15 cellular contexts compared by ENCODE assay signal in genomic region chr1:97163591-97164275, GRCh38.
DNase-seq lines count a peak whose midpoint lies in the region; ATAC-seq lines count a peak whose summit lies in the region.
"Had no signal": no experiment of that assay in that cellular context is flagged by ENCODE, and none has a peak within 500 bp of the region (broad histone marks: within the 10 kb centered on the region; RNA-seq: fewer than 3 reads in every experiment).

No MANE protein-coding gene starts in this region.

- H3K36me3 ChIP-seq in Karpas-422 (ENCODE audit: insufficient read depth, low read length) = no peaks in the 10 kb centered on the region

- H3K79me2 ChIP-seq in Karpas-422 (ENCODE audit: low read length) = no peaks in the 10 kb centered on the region

- no peaks in the 10 kb centered on the region for H4K20me1 ChIP-seq in Karpas-422 (ENCODE audit: insufficient read depth, low read depth, low read length)

- H3K27ac ChIP-seq in Karpas-422 (ENCODE audit: low read length) = peak overlapping the region; percentile 75
- H3K27ac ChIP-seq: psoas muscle had no signal

- H3K4me3 ChIP-seq in Karpas-422 (ENCODE audit: low read length) = 0 out of 2 replicates have a peak overlapping the region, but pooled peaks have one; percentile 1
- H3K4me3 ChIP-seq: psoas muscle had no signal

- H3K4me2 ChIP-seq in Karpas-422 (ENCODE audit: low read depth, low read length, poor library complexity, severe bottlenecking) = peak overlapping the region; percentile 22

- H3K4me1 ChIP-seq in Karpas-422 (ENCODE audit: low read length) = peaks cover 36% of the 10 kb centered on the region
- H3K4me1 ChIP-seq: psoas muscle had no signal

- DNase-seq in Karpas-422 (peak; percentile 56), NCI-H187 treated with DMSO at 0.1 percent for 48 hours (lab: John Stamatoyannopoulos, UW) (no peak), DMS 273 treated with DMSO at 0.1 percent for 48 hours (lab: John Stamatoyannopoulos, UW) (no peak), NCI-H345 (lab: John Stamatoyannopoulos, UW) (no peak)
- DNase-seq: activated T-cell treated with anti-CD3 and anti-CD28 coated beads, Interleukin-2, amount 50 U/mL, for 48 hours; aorta; DMS79 treated with DMSO at 0.1 percent for 48 hours; NCI-H2029; NK-92 treated with Interleukin-12 subunit alpha and Interleukin-12 subunit beta, amount 100 ng/mL, for 24 hours; psoas muscle had no signal

- H3K9me2 ChIP-seq in Karpas-422 (replicated peaks; ENCODE audit: insufficient read depth, low read length) = no peaks in the 10 kb centered on the region

- no peaks in the 10 kb centered on the region for H3K27me3 ChIP-seq in Karpas-422 (ENCODE audit: low read length)

- H2AFZ ChIP-seq in Karpas-422 (ENCODE audit: low read length) = no peak overlapping the region

- no peaks in the 10 kb centered on the region for H3K9me3 ChIP-seq in Karpas-422 (ENCODE audit: low read length)

- ATAC-seq in GM18499 (IDR thresholded peaks at IDR 0.05; ENCODE audit: insufficient read depth, unreplicated experiment) (peak; percentile 50), GM19467 (IDR thresholded peaks at IDR 0.05; ENCODE audit: unreplicated experiment) (peak; percentile 66), HG02981 (IDR thresholded peaks at IDR 0.05; ENCODE audit: unreplicated experiment) (peak; percentile 83), GM21515 (IDR thresholded peaks at IDR 0.05; ENCODE audit: unreplicated experiment) (no peak)
- ATAC-seq: HepG2, psoas muscle had no signal

- H3K9ac ChIP-seq in Karpas-422 (ENCODE audit: low read length) = no peak overlapping the region
